In the genomic region with DNA sequence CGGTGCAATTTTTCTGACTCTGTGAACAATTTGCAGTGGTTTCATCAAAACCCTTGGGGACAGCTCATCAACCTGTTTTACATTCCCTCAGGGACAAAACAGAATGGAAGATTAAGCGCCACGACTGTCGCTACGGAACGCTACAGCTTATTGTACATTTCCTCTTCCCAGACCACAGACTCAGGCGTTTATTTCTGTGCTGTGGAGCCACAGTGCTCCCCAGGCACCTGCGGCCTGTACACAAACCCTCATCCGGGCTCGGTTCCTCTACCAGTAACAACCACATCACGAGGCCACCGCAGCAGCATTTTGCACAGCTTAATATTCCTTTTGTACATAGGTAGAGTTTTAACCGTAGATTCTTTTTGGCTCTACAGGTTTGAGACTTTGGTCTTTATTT, we compare ENCODE assay signal across 8 cellular contexts.
DNase-seq lines count a peak whose midpoint lies in the region; ATAC-seq and TF ChIP-seq lines count a peak whose summit lies in the region.

No MANE protein-coding gene starts in this region.

- H3K27me3 Mint-ChIP-seq in activated T-helper 17 cell treated with anti-CD3 and anti-CD28 coated beads, Interleukin-2, amount 50 U/mL, for 72 hours = no peaks in the 10 kb centered on the region

- peak; percentile 85 for ATAC-seq in GM21381 (IDR thresholded peaks at IDR 0.05; ENCODE audit: unreplicated experiment)
- peak; percentile 94 for ATAC-seq in HG03565 (IDR thresholded peaks at IDR 0.05; ENCODE audit: unreplicated experiment)
- peak; percentile 69 for ATAC-seq in activated T-helper 17 cell treated with anti-CD3 and anti-CD28 coated beads, Interleukin-2, amount 50 U/mL, for 72 hours (replicated peaks)

- no peaks in the 10 kb centered on the region for H3K4me1 Mint-ChIP-seq in activated T-helper 17 cell treated with anti-CD3 and anti-CD28 coated beads, Interleukin-2, amount 50 U/mL, for 72 hours

- no peaks in the 10 kb centered on the region for H3K36me3 Mint-ChIP-seq in activated T-helper 17 cell treated with anti-CD3 and anti-CD28 coated beads, Interleukin-2, amount 50 U/mL, for 72 hours (ENCODE audit: low read depth)

- H3K9me3 Mint-ChIP-seq in activated T-helper 17 cell treated with anti-CD3 and anti-CD28 coated beads, Interleukin-2, amount 50 U/mL, for 72 hours = no peaks in the 10 kb centered on the region

- H3K4me3 Mint-ChIP-seq in activated T-helper 17 cell treated with anti-CD3 and anti-CD28 coated beads, Interleukin-2, amount 50 U/mL, for 72 hours = peak overlapping the region; percentile 87

- no peak for TF ChIP-seq CTCF in GM10248 (IDR thresholded peaks at IDR 0.05; ENCODE audit: control extremely low read depth, extremely low read depth, low read depth, missing control alignments)

- CTCF ChIA-PET in GM10248 (lab: Yijun Ruan, JAX) = interaction anchor here (1.0 to 1.7 kb wide), 4 partner anchors 13 to 153 kb away, joined by 3 to 6 read pairs (median 4); no protein-coding TSS in a partner anchor

- POLR2A ChIA-PET in GM10248 (lab: Yijun Ruan, JAX) = no interaction called here

- DNase-seq in GM10248 (ENCODE audit: extremely low spot score) = peak; percentile 23
- no peak for DNase-seq in foreskin melanocyte
- DNase-seq in NCI-H69 (lab: John Stamatoyannopoulos, UW) = no peak
- no peak for DNase-seq in NCI-H748 (lab: John Stamatoyannopoulos, UW; ENCODE audit: unreplicated experiment)
- no peak for DNase-seq in NCI-H146 treated with DMSO at 0.1 percent for 48 hours (lab: John Stamatoyannopoulos, UW; ENCODE audit: unreplicated experiment)

- H3K27ac Mint-ChIP-seq in activated T-helper 17 cell treated with anti-CD3 and anti-CD28 coated beads, Interleukin-2, amount 50 U/mL, for 72 hours = peak overlapping the region; percentile 79
